In the genomic region with DNA sequence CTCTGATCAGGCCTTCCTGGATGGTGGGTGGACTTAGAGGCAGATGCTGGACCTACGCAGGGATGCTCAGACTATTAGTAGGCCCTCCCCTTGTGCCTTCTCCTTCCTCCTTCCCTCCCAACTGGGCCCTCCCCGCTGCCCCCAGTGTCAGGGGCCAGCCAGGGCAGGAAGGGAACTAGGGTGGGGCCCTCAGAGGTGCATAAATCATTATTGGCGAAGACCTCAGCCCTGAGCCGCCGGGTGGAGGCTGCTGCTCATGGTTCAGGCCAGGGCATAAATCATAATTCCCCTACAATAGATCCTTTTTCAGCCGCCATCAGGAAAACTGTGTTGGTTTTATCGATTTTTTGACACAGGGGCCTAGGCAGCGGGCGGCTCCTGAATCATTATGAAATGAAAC, we compare ENCODE assay signal across 1 cellular context.
TF ChIP-seq lines count a peak whose summit lies in the region.

No MANE protein-coding gene starts in this region.

TF ChIP-seq in GM23338, 12 proteins besides CTCF, POLR2A, EP300 and RAD21 (continued from another document):
- TF ChIP-seq EZH2 (IDR thresholded peaks at IDR 0.05; ENCODE audit: low read depth, unreplicated experiment): no peak
